Comparison of ENCODE assay signal across 25 cellular contexts in genomic region chr6:122130026-122130348, GRCh38.
A peak's percentile ranks its signal among the peaks of the same experiment; 100 is the strongest.
DNase-seq lines count a peak whose midpoint lies in the region; ATAC-seq and TF ChIP-seq lines count a peak whose summit lies in the region.
"Had no signal": no experiment of that assay in that cellular context is flagged by ENCODE, and none has a peak within 500 bp of the region (broad histone marks: within the 10 kb centered on the region; RNA-seq: fewer than 3 reads in every experiment).

No MANE protein-coding gene starts in this region.

- H3K36me3 ChIP-seq in heart right ventricle (no peaks in the 10 kb centered on the region), psoas muscle (ENCODE audit: insufficient read depth in 1 of 2, low read depth in 1 of 2) (no peaks in the 10 kb centered on the region), mammary epithelial cell (ENCODE audit: insufficient read depth, low read length) (no peaks in the 10 kb centered on the region)
- H3K36me3 ChIP-seq: adrenal gland, Peyer's patch had no signal

- in situ Hi-C loops in mammary epithelial cell (cut with MboI; ENCODE audit: low sequenced_read_pairs in 2 of 2) = no loop called here

- ATAC-seq in activated T-helper 17 cell treated with anti-CD3 and anti-CD28 coated beads, Interleukin-2, amount 50 U/mL, for 72 hours (replicated peaks) = peak; percentile 9
- ATAC-seq in heart right ventricle = peak; percentile 41 to 89 (median 82)
- peak; percentile 27 to 68 (median 60) for ATAC-seq in psoas muscle
- ATAC-seq in GM19397 (IDR thresholded peaks at IDR 0.05; ENCODE audit: unreplicated experiment) = no peak
- ATAC-seq: activated CD8-positive, alpha-beta memory T cell treated with anti-CD3 and anti-CD28 coated beads, Interleukin-2, amount 10 ng/mL, durations not matched to agents 7 days and 5 days; body of pancreas; natural killer cell; stimulated activated memory B cell treated with anti-CD40 and anti-IgM and Interleukin-4, amounts not matched to agents 10 μg/mL and 1 μg/mL and 100 μg/mL, for 72 hours; WTC11 had no signal

- H3K9me3 Mint-ChIP-seq in activated T-helper 17 cell treated with anti-CD3 and anti-CD28 coated beads, Interleukin-2, amount 50 U/mL, for 72 hours = peaks cover 5% of the 10 kb centered on the region
- H3K9me3 Mint-ChIP-seq: activated CD4-positive, alpha-beta T cell treated with anti-CD3 and anti-CD28 coated beads, Interleukin-2, amount 10 ng/mL, durations not matched to agents 7 days and 5 days; activated naive CD4-positive, alpha-beta T cell treated with anti-CD3 and anti-CD28 coated beads for 36 hours; stimulated activated memory B cell treated with anti-CD40 and anti-IgM and Interleukin-4, amounts not matched to agents 10 μg/mL and 1 μg/mL and 100 μg/mL, for 72 hours; WTC11 had no signal

- H3K36me3 Mint-ChIP-seq in activated T-helper 17 cell treated with anti-CD3 and anti-CD28 coated beads, Interleukin-2, amount 50 U/mL, for 72 hours (ENCODE audit: low read depth) = no peaks in the 10 kb centered on the region
- H3K36me3 Mint-ChIP-seq: activated CD8-positive, alpha-beta memory T cell treated with anti-CD3 and anti-CD28 coated beads, Interleukin-2, amount 10 ng/mL, durations not matched to agents 7 days and 5 days; natural killer cell; stimulated activated memory B cell treated with anti-CD40 and anti-IgM and Interleukin-4, amounts not matched to agents 10 μg/mL and 1 μg/mL and 100 μg/mL, for 72 hours; WTC11 had no signal

- H3K27me3 ChIP-seq in heart right ventricle (no peaks in the 10 kb centered on the region), psoas muscle (ENCODE audit: insufficient read depth in 3 of 3, low read length in 2 of 3) (no peaks in the 10 kb centered on the region), mammary epithelial cell (ENCODE audit: insufficient read depth, low read length) (no peaks in the 10 kb centered on the region)
- H3K27me3 ChIP-seq: adrenal gland, body of pancreas, Peyer's patch had no signal

- no peak overlapping the region for H3K9ac ChIP-seq in mammary epithelial cell (ENCODE audit: insufficient read depth, low read length)

- no peaks in the 10 kb centered on the region for H3K79me2 ChIP-seq in mammary epithelial cell (ENCODE audit: insufficient read depth, low read length)

- H3K27ac ChIP-seq in heart right ventricle (peak overlapping the region; percentile 40 to 86 (median 80)), psoas muscle (peak overlapping the region; percentile 73), mammary epithelial cell (ENCODE audit: insufficient read depth, low read depth, low read length) (no peak overlapping the region)
- H3K27ac ChIP-seq: adrenal gland, body of pancreas, C4-2B, Peyer's patch had no signal

- DNase-seq in GM04503 (ENCODE audit: low read depth) (peak; percentile 1), heart right ventricle (peak in 1 of 2 donors; percentile 52), psoas muscle (no peak), NK-92 (lab: John Stamatoyannopoulos, UW; ENCODE audit: unreplicated experiment) (no peak), mammary epithelial cell (no peak)
- DNase-seq in stimulated activated CD4-positive, alpha-beta T cell treated with anti-CD3 and anti-CD28 coated beads, Interleukin-12 subunit alpha, Interleukin-12 subunit beta, amount 100 ng/mL, for 4 hours = no peak
- DNase-seq: activated CD4-positive, alpha-beta T cell treated with anti-CD3 and anti-CD28 coated beads, Interleukin-2, amount 10 ng/mL, durations not matched to agents 7 days and 5 days; activated CD8-positive, alpha-beta memory T cell treated with anti-CD3 and anti-CD28 coated beads, Interleukin-2, amount 10 ng/mL, durations not matched to agents 7 days and 5 days; activated naive CD4-positive, alpha-beta T cell treated with anti-CD3 and anti-CD28 coated beads for 36 hours; activated T-cell treated with anti-CD3 and anti-CD28 coated beads, Interleukin-2, amount 50 U/mL, for 72 hours; adrenal gland; body of pancreas; Caco-2; KG1; natural killer cell; NCI-H2029 treated with DMSO at 0.1 percent for 48 hours; NCI-H526 treated with DMSO at 0.1 percent for 48 hours; Peyer's patch; stimulated activated CD4-positive, alpha-beta T cell treated with anti-CD3 and anti-CD28 coated beads, Interleukin-4, amount 100 ng/mL, for 24 hours; T1000 had no signal

- H3K27me3 Mint-ChIP-seq in activated T-helper 17 cell treated with anti-CD3 and anti-CD28 coated beads, Interleukin-2, amount 50 U/mL, for 72 hours = no peaks in the 10 kb centered on the region
- H3K27me3 Mint-ChIP-seq: activated CD4-positive, alpha-beta T cell treated with anti-CD3 and anti-CD28 coated beads, Interleukin-2, amount 10 ng/mL, durations not matched to agents 7 days and 5 days; activated CD8-positive, alpha-beta memory T cell treated with anti-CD3 and anti-CD28 coated beads, Interleukin-2, amount 10 ng/mL, durations not matched to agents 7 days and 5 days; stimulated activated memory B cell treated with anti-CD40 and anti-IgM and Interleukin-4, amounts not matched to agents 10 μg/mL and 1 μg/mL and 100 μg/mL, for 72 hours had no signal

- no peaks in the 10 kb centered on the region for H4K20me1 ChIP-seq in mammary epithelial cell (ENCODE audit: insufficient read depth, low read length)

- no peak overlapping the region for H3K4me3 Mint-ChIP-seq in activated T-helper 17 cell treated with anti-CD3 and anti-CD28 coated beads, Interleukin-2, amount 50 U/mL, for 72 hours
- H3K4me3 Mint-ChIP-seq: activated CD4-positive, alpha-beta T cell treated with anti-CD3 and anti-CD28 coated beads, Interleukin-2, amount 10 ng/mL, durations not matched to agents 7 days and 5 days; activated CD8-positive, alpha-beta memory T cell treated with anti-CD3 and anti-CD28 coated beads, Interleukin-2, amount 10 ng/mL, durations not matched to agents 7 days and 5 days; activated naive CD4-positive, alpha-beta T cell treated with anti-CD3 and anti-CD28 coated beads for 36 hours; activated T-cell treated with anti-CD3 and anti-CD28 coated beads, Interleukin-2, amount 50 U/mL, for 72 hours; natural killer cell; stimulated activated memory B cell treated with anti-CD40 and anti-IgM and Interleukin-4, amounts not matched to agents 10 μg/mL and 1 μg/mL and 100 μg/mL, for 72 hours; WTC11 had no signal

- H3K9me3 ChIP-seq in heart right ventricle = peaks cover 0 to 7% (median 0%) of the 10 kb centered on the region in 11 donors
- H3K9me3 ChIP-seq in psoas muscle = no peaks in the 10 kb centered on the region
- H3K9me3 ChIP-seq in mammary epithelial cell (replicated peaks; ENCODE audit: insufficient read depth, low read length) = no peaks in the 10 kb centered on the region
- H3K9me3 ChIP-seq: adrenal gland, body of pancreas, Caco-2, Peyer's patch had no signal

- H3K4me3 ChIP-seq in heart right ventricle (no peak overlapping the region), psoas muscle (no peak overlapping the region), mammary epithelial cell (replicated peaks in 1 of 3; ENCODE audit: insufficient read depth in 1 of 3, low read depth in 2 of 3, low read length in 3 of 3) (no peak overlapping the region)
- H3K4me3 ChIP-seq: adrenal gland, body of pancreas, Peyer's patch had no signal

- BruUV-seq in mammary epithelial cell (replicated peaks; lab: Mats Ljungman, UMichigan) = no TSS peak

- CTCF ChIA-PET in mammary epithelial cell (lab: Charles Lee; ENCODE audit: low non-redundant PET) = interaction anchor here (0.6 kb wide), 1 partner anchor 674 kb away, joined by 3 read pairs; no protein-coding TSS in a partner anchor

- intact Hi-C loops in heart right ventricle (cut with DNase I) = loop anchor here in 1 of 10 donors (5.0 kb wide), 1 partner anchor 52 kb away; no protein-coding TSS in a partner anchor
- intact Hi-C loops in psoas muscle (cut with DNase I) = no loop called here
- intact Hi-C loops in mammary epithelial cell (cut with micrococcal nuclease) = no loop called here

- dilution Hi-C loops in mammary epithelial cell (cut with HindIII; ENCODE audit: low sequenced_read_pairs) = no loop called here

- H3K4me1 ChIP-seq in heart right ventricle (peaks cover 0 to 35% (median 2%) of the 10 kb centered on the region in 9 donors), psoas muscle (peaks cover 37% of the 10 kb centered on the region), mammary epithelial cell (ENCODE audit: insufficient read depth, low read length) (no peaks in the 10 kb centered on the region)
- H3K4me1 ChIP-seq: adrenal gland, body of pancreas, Caco-2, Peyer's patch had no signal

- no peak overlapping the region for H2AFZ ChIP-seq in mammary epithelial cell (ENCODE audit: low read depth, low read length)

- TF ChIP-seq CTCF in heart right ventricle (IDR thresholded peaks at IDR 0.05) = no peak
- TF ChIP-seq CTCF in psoas muscle (IDR thresholded peaks at IDR 0.05) = no peak
- no peak for TF ChIP-seq CTCF in mammary epithelial cell (conservative IDR thresholded peaks at IDR 0.05 in 1 of 2, IDR thresholded peaks at IDR 0.05 in 1 of 2; ENCODE audit: extremely low read depth in 1 of 2, insufficient read depth in 1 of 2, low read depth in 1 of 2, low read length in 2 of 2)

- WGBS in heart right ventricle, 2 donors = 7 to 20% methylated on average over 3 of the region's 3 CpGs
- 12 to 53% (median 22%) methylated on average over 3 of the region's 3 CpGs for WGBS in psoas muscle, 3 donors
- WGBS in mammary epithelial cell (ENCODE audit: low coverage, missing lambda C conversion rate) = 57% methylated on average over 3 of the region's 3 CpGs

- no peak overlapping the region for H3K4me2 ChIP-seq in mammary epithelial cell (ENCODE audit: insufficient read depth, low read depth, low read length)

- H3K4me1 Mint-ChIP-seq in activated T-helper 17 cell treated with anti-CD3 and anti-CD28 coated beads, Interleukin-2, amount 50 U/mL, for 72 hours = no peaks in the 10 kb centered on the region
- H3K4me1 Mint-ChIP-seq: natural killer cell; stimulated activated memory B cell treated with anti-CD40 and anti-IgM and Interleukin-4, amounts not matched to agents 10 μg/mL and 1 μg/mL and 100 μg/mL, for 72 hours; WTC11 had no signal

- no peak overlapping the region for H3K27ac Mint-ChIP-seq in activated T-helper 17 cell treated with anti-CD3 and anti-CD28 coated beads, Interleukin-2, amount 50 U/mL, for 72 hours
- H3K27ac Mint-ChIP-seq: activated CD4-positive, alpha-beta T cell treated with anti-CD3 and anti-CD28 coated beads, Interleukin-2, amount 10 ng/mL, durations not matched to agents 7 days and 5 days; activated CD8-positive, alpha-beta memory T cell treated with anti-CD3 and anti-CD28 coated beads, Interleukin-2, amount 10 ng/mL, durations not matched to agents 7 days and 5 days; activated naive CD4-positive, alpha-beta T cell treated with anti-CD3 and anti-CD28 coated beads for 36 hours; activated T-cell treated with anti-CD3 and anti-CD28 coated beads, Interleukin-2, amount 50 U/mL, for 72 hours; natural killer cell; stimulated activated memory B cell treated with anti-CD40 and anti-IgM and Interleukin-4, amounts not matched to agents 10 μg/mL and 1 μg/mL and 100 μg/mL, for 72 hours; WTC11 had no signal
